ENCODE assay signal across 8 cellular contexts in the genomic region with DNA sequence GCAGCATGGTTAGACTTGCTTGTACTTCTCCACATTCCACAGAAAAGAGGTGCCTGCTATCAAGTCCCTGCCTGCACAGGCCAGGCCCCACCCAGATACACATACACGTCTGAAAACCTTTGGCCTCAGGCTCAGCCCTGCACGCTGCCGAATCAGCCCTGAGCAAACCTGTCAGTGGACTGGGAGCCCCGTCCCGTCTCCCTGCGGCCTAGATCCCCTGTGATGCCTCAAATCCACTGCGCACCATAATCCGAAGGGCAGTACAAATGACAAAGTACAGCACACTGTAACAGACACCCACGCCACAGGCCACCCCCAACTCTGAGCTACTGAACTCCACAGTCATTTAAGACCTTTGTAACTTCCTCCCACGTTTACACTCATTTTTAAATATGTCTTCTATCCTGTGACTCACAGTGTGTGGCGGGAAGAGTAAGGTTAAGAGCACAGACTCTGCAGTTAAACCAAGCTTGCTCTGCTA.
A peak's percentile ranks its signal among the peaks of the same experiment; 100 is the strongest.
DNase-seq lines count a peak whose midpoint lies in the region; ATAC-seq, FAIRE-seq and TF ChIP-seq lines count a peak whose summit lies in the region.

No MANE protein-coding gene starts in this region.

- H3K79me2 ChIP-seq in HCT116 (ENCODE audit: insufficient read depth, low read length) (no peaks in the 10 kb centered on the region), K562 (ENCODE audit: control insufficient read depth, insufficient read depth, low read length) (no peaks in the 10 kb centered on the region)

- no peak overlapping the region for H2AFZ ChIP-seq in HCT116 (ENCODE audit: low read depth, low read length, poor library complexity, severe bottlenecking)
- H2AFZ ChIP-seq in K562 (ENCODE audit: low read depth, low read length): peak overlapping the region; percentile 16; the same call in 1 of the 2 replicates

- TF ChIP-seq CTCF in HCT116 (IDR thresholded peaks at IDR 0.05 in 2 of 3, conservative IDR thresholded peaks at IDR 0.05 in 1 of 3; ENCODE audit: borderline replicate concordance in 1 of 3, insufficient read depth in 1 of 3, low read depth in 2 of 3, low read length in 2 of 3) (no peak), K562 (IDR thresholded peaks at IDR 0.05 in 2 of 3, conservative IDR thresholded peaks at IDR 0.05 in 1 of 3; ENCODE audit: insufficient read depth in 2 of 3, low read depth in 1 of 3, low read length in 3 of 3) (no peak)

- H3K36me3 ChIP-seq in HCT116 (ENCODE audit: control insufficient read depth in 1 of 2, insufficient read depth in 2 of 2, low read length in 2 of 2) (no peaks in the 10 kb centered on the region), K562 (ENCODE audit: control insufficient read depth, insufficient read depth, low read length) (no peaks in the 10 kb centered on the region)

- RAD21 ChIA-PET in HCT116 (lab: Charles Lee; ENCODE audit: low non-redundant PET in 1 of 2, low total read pairs in 2 of 2, uncharacterized antibody in 2 of 2, unreplicated experiment in 2 of 2): no interaction called here

- TF ChIP-seq POLR2A in HCT116 (IDR thresholded peaks at IDR 0.05; ENCODE audit: borderline replicate concordance, extremely low read depth, insufficient read depth, insufficient read length): no peak
- no peak for TF ChIP-seq POLR2A in K562 (conservative IDR thresholded peaks at IDR 0.05)

- POLR2A ChIA-PET in HCT116 (lab: Charles Lee) (interaction anchor here (0.6 kb wide), 1 partner anchor 72 kb away, joined by 3 read pairs; no protein-coding TSS in a partner anchor), K562 (lab: Yijun Ruan, JAX) (interaction anchor here (0.9 kb wide), 1 partner anchor 31 kb away, joined by 3 read pairs; no protein-coding TSS in a partner anchor)

- H3K9ac ChIP-seq in HCT116 (ENCODE audit: low read length): peak overlapping the region; percentile 35; the same call in 1 of the 2 replicates
- no peak overlapping the region for H3K9ac ChIP-seq in K562 (ENCODE audit: insufficient read depth in 1 of 2, low read depth in 2 of 2, low read length in 2 of 2)

- no TSS peak for BruUV-seq in HCT116 (replicated peaks; lab: Mats Ljungman, UMichigan)
- BruUV-seq in K562 (replicated peaks; lab: Mats Ljungman, UMichigan): no TSS peak

- H4K20me1 ChIP-seq in HCT116 (ENCODE audit: insufficient read depth) (no peaks in the 10 kb centered on the region; the same call in 1 of the 2 replicates), K562 (replicated peaks; ENCODE audit: control insufficient read depth, insufficient read depth, low read length) (no peaks in the 10 kb centered on the region)

- H3K4me1 ChIP-seq in HCT116 (ENCODE audit: control insufficient read depth in 1 of 2, insufficient read depth in 2 of 2, low read length in 2 of 2) (peaks cover 24 to 32% of the 10 kb centered on the region in 2 experiments), K562 (replicated peaks in 1 of 2; ENCODE audit: control insufficient read depth in 2 of 2, insufficient read depth in 2 of 2, low read length in 2 of 2) (no peaks in the 10 kb centered on the region)

- H3K27ac ChIP-seq in HCT116 (ENCODE audit: low read depth, low read length) (no peak overlapping the region), K562 (ENCODE audit: extremely low read depth, low read depth, low read length) (no peak overlapping the region)

- H3K9me3 ChIP-seq in HCT116 (ENCODE audit: control insufficient read depth in 1 of 2, insufficient read depth in 1 of 2, low read depth in 1 of 2, low read length in 2 of 2) (no peaks in the 10 kb centered on the region), K562 (replicated peaks; ENCODE audit: control insufficient read depth, insufficient read depth, low read depth, low read length) (no peaks in the 10 kb centered on the region)

- no peak for FAIRE-seq in K562 (lab: Jason Lieb, UNC)

- WGBS in K562 (ENCODE audit: insufficient coverage, low coverage, missing lambda C conversion rate): under 1% methylated on average over 11 of the region's 11 CpGs

- H3K4me2 ChIP-seq in HCT116 (ENCODE audit: low read length) (peak overlapping the region; percentile 65), K562 (ENCODE audit: insufficient read depth, low read length) (no peak overlapping the region)

- intact Hi-C loops in HCT116 (cut with micrococcal nuclease): no loop called here
- intact Hi-C loops in K562 (cut with micrococcal nuclease): no loop called here
- intact Hi-C loops in posterior cingulate gyrus (cut with DNase I): no loop called here

- peak overlapping the region in 1 of 2 experiments; percentile 23; a peak in 1 of 4 replicates for H3K4me3 ChIP-seq in HCT116 (replicated peaks in 1 of 2; ENCODE audit: low read depth in 1 of 2, low read length in 2 of 2)
- H3K4me3 ChIP-seq in K562: no peak overlapping the region

- H3K9me1 ChIP-seq in K562 (ENCODE audit: control insufficient read depth, insufficient read depth, low read length): no peaks in the 10 kb centered on the region

- in situ Hi-C loops in K562 (cut with MboI): no loop called here

- peak; percentile 58 for ATAC-seq in GM18498 (IDR thresholded peaks at IDR 0.05; ENCODE audit: unreplicated experiment)
- ATAC-seq in HCT116: peak; percentile 69
- peak; percentile 60 for ATAC-seq in K562

- no peaks in the 10 kb centered on the region for H3K27me3 ChIP-seq in HCT116 (ENCODE audit: insufficient read depth, low read length)
- H3K27me3 ChIP-seq in K562 (ENCODE audit: control insufficient read depth in 2 of 2, insufficient read depth in 2 of 2, low read length in 2 of 2): no peaks in the 10 kb centered on the region; a peak in 1 of 5 replicates

- CTCF ChIA-PET in HCT116 (lab: Charles Lee): no interaction called here
- CTCF ChIA-PET in K562 (lab: Yijun Ruan, JAX; ENCODE audit: low intra/inter-chr PET ratio): no interaction called here

- DNase-seq in HCT116 (ENCODE audit: low read depth, low spot score) (no peak), NOMO-1 (lab: John Stamatoyannopoulos, UW; ENCODE audit: unreplicated experiment in 2 of 2) (peak; percentile 77 to 94), K562 (ENCODE audit: extremely low read depth in 1 of 4, low spot score in 3 of 4) (peak in 1 of 4 experiments; percentile 5), posterior cingulate gyrus (no peak), GM19240 (ENCODE audit: insufficient read length, low spot score) (no peak), HuH-7.5 (ENCODE audit: low spot score) (no peak)
- peak in 3 of 4 experiments; percentile 6 to 35 (median 14) for DNase-seq in stimulated activated CD4-positive, alpha-beta T cell treated with anti-CD3 and anti-CD28 coated beads, Interleukin-1b, Interleukin-23, amount 100 ng/mL, for 24 hours (ENCODE audit: low read depth in 4 of 4, low spot score in 1 of 4)

- TF ChIP-seq RAD21 in HCT116 (IDR thresholded peaks at IDR 0.05; ENCODE audit: low read depth): no peak
- no peak for TF ChIP-seq RAD21 in K562 (CRISPR knock-in tag; conservative IDR thresholded peaks at IDR 0.05 in 1 of 2, IDR thresholded peaks at IDR 0.05 in 1 of 2)

- H3K9me2 ChIP-seq in HCT116 (ENCODE audit: insufficient read depth): no peaks in the 10 kb centered on the region

- no peak for TF ChIP-seq EP300 in K562 (IDR thresholded peaks at IDR 0.05; ENCODE audit: low read length)

TF ChIP-seq in HCT116, 20 proteins besides CTCF, POLR2A, EP300 and RAD21:
- TF ChIP-seq CBX3 (IDR thresholded peaks at IDR 0.05; ENCODE audit: low read depth): no peak
- TF ChIP-seq EGR1 (IDR thresholded peaks at IDR 0.05; ENCODE audit: low read depth): peak; percentile 73
- no peak for TF ChIP-seq ZFX (IDR thresholded peaks at IDR 0.05)
- 0 out of 2 replicates have a peak, but pooled peaks have one; percentile 15 for TF ChIP-seq SP1 (IDR thresholded peaks at IDR 0.05; ENCODE audit: low read depth)
- no peak; the same call in 1 of the 2 replicates for TF ChIP-seq FOSL1 (IDR thresholded peaks at IDR 0.05; ENCODE audit: low read depth)
- TF ChIP-seq ATF3 (IDR thresholded peaks at IDR 0.05): no peak
TF ChIP-seq in HCT116: peak in this region for 2.

TF ChIP-seq in K562, 482 proteins besides CTCF, POLR2A, EP300 and RAD21 (continues in another document):
- TF ChIP-seq RERE (CRISPR knock-in tag; IDR thresholded peaks at IDR 0.05; ENCODE audit: borderline replicate concordance) (no peak), KAT8 (IDR thresholded peaks at IDR 0.05; ENCODE audit: low read depth) (no peak)

Comparison
In these comparisons a context has a peak if more than half of its experiments do, and no peak if none do; other contexts are left out.
1. DNase-seq: peak in NOMO-1 (2 of 2) and stimulated activated CD4-positive, alpha-beta T cell treated with anti-CD3 and anti-CD28 coated beads, Interleukin-1b, Interleukin-23, amount 100 ng/mL, for 24 hours (3 of 4); none in HCT116 (single experiment), posterior cingulate gyrus (0 of 10), GM19240 (single experiment) and HuH-7.5 (single experiment).
2. Peak in every context shown above with its lines, with median percentiles within 50 percentile points of each other: ATAC-seq.